In the genomic region with DNA sequence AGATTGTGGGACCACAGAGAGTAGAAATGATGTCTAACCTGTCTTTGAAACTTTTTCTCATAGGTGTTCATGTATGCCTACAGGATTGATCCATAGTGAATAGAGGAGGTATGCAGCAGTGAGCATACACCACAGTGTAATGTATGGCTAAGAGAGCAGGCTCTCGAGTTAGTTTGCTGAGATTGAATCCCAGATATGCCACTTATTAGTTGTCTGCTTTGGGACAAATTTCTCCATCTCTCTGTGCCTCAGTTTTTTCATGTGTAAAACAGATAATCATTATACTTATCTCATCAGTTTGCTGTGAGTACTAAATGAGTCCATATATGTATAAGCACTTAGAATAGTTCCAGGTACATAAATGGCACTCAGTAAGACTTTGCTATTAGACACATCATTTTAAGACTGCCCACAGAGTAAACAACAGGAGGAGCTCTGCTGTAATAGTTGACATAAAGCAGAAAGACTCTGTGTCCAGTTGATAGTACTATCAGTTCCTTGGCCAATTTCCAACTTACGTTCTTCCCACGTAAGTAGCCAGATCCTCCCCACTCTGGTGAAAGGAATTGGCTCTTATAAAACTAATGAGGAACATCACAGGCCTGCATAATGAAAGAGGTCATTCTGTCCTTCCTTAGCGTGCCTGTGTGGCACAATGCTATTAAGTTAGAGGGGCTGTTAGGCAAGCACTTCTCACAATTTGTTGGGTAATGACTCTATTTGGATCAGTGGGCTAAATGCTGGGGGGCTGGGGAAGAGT, we compare ENCODE assay signal across 21 cellular contexts. TPM values are rescaled to one million over a fixed set of nuclear protein-coding genes. Genes with fewer than 3 reads are reported as not detected.
DNase-seq lines count a peak whose midpoint lies in the region; ATAC-seq, FAIRE-seq and TF ChIP-seq lines count a peak whose summit lies in the region.
"Had no signal": no experiment of that assay in that cellular context is flagged by ENCODE, and none has a peak within 500 bp of the region (broad histone marks: within the 10 kb centered on the region; RNA-seq: fewer than 3 reads in every experiment).

No MANE protein-coding gene starts in this region.

- TF ChIP-seq CTCF in liver (IDR thresholded peaks at IDR 0.05; ENCODE audit: low read depth, low read length, missing input control) (no peak), HepG2 (CRISPR knock-in tag; IDR thresholded peaks at IDR 0.05) (no peak)

- no peak overlapping the region for H2AFZ ChIP-seq in HepG2 (ENCODE audit: low read length)

- no peak overlapping the region for H3K4me3 Mint-ChIP-seq in T-cell
- H3K4me3 Mint-ChIP-seq: CD4-positive, CD25-positive, alpha-beta regulatory T cell; HFFc6; nephron progenitor cell had no signal

- intact Hi-C loops in HepG2 (cut with micrococcal nuclease; ENCODE audit: unreplicated experiment): loop anchor here (10.0 kb wide), 1 partner anchor 191 kb away; no protein-coding TSS in a partner anchor

- no TSS peak for BruUV-seq in HepG2 (replicated peaks; lab: Mats Ljungman, UMichigan)

- H3K27ac ChIP-seq in liver (ENCODE audit: low read depth in 1 of 2, low read length in 2 of 2): no peak overlapping the region
- H3K27ac ChIP-seq in HepG2 (ENCODE audit: extremely low read length, insufficient read depth, low read length): no peak overlapping the region

- H3K4me1 ChIP-seq in liver (ENCODE audit: control insufficient read depth in 4 of 4, insufficient read depth in 4 of 4, low read length in 3 of 4): peaks cover 0 to 2% (median 0%) of the 10 kb centered on the region in 4 donors
- no peaks in the 10 kb centered on the region for H3K4me1 ChIP-seq in HepG2 (ENCODE audit: insufficient read depth, low read length)

- TF ChIP-seq RAD21 in liver (IDR thresholded peaks at IDR 0.05) (peak in 1 of 2 donors; percentile 25), HepG2 (CRISPR knock-in tag; IDR thresholded peaks at IDR 0.05) (no peak)

- peaks cover 10 to 13% of the 10 kb centered on the region in 2 donors for H3K27me3 Mint-ChIP-seq in T-cell
- H3K27me3 Mint-ChIP-seq: progenitor cell of endocrine pancreas had no signal

- TF ChIP-seq POLR2A in HepG2 (IDR thresholded peaks at IDR 0.05; ENCODE audit: insufficient read depth in 1 of 2, low read depth in 2 of 2, low read length in 2 of 2) (no peak), erythroblast (IDR thresholded peaks at IDR 0.05; ENCODE audit: low read length) (no peak)

- H3K9me3 ChIP-seq in liver (ENCODE audit: control insufficient read depth in 4 of 4, low read length in 3 of 4) (no peaks in the 10 kb centered on the region), HepG2 (ENCODE audit: low read length) (no peaks in the 10 kb centered on the region)

- no peaks in the 10 kb centered on the region for H4K20me1 ChIP-seq in HepG2 (ENCODE audit: insufficient read depth, low read length)

- POLR2A ChIA-PET in HepG2 (lab: Yijun Ruan, JAX) (no interaction called here), T-cell (lab: Charles Lee) (no interaction called here)

- no peaks in the 10 kb centered on the region for H3K36me3 Mint-ChIP-seq in T-cell
- H3K36me3 Mint-ChIP-seq: CD4-positive, CD25-positive, alpha-beta regulatory T cell had no signal

- no peaks in the 10 kb centered on the region for H3K79me2 ChIP-seq in HepG2 (ENCODE audit: insufficient read depth, low read length)

- H3K9ac ChIP-seq in liver (ENCODE audit: low read depth in 1 of 2, low read length in 2 of 2) (no peak overlapping the region), HepG2 (ENCODE audit: insufficient read depth, low read depth, low read length) (no peak overlapping the region)

- 34% methylated on average over 4 of the region's 4 CpGs for WGBS in liver
- WGBS in HepG2 (ENCODE audit: low lambda C conversion rate): 18% methylated on average over 4 of the region's 4 CpGs

- H3K27me3 ChIP-seq in liver (ENCODE audit: control insufficient read depth in 4 of 4, insufficient read depth in 4 of 4, low read length in 3 of 4) (no peaks in the 10 kb centered on the region), HepG2 (ENCODE audit: control insufficient read depth in 1 of 2, insufficient read depth in 2 of 2, low read length in 2 of 2) (no peaks in the 10 kb centered on the region)

- H3K9me3 Mint-ChIP-seq in T-cell: no peaks in the 10 kb centered on the region
- H3K9me3 Mint-ChIP-seq: CD4-positive, CD25-positive, alpha-beta regulatory T cell; HFFc6; nephron progenitor cell had no signal

- H3K4me2 ChIP-seq in HepG2 (ENCODE audit: low read depth, low read length): no peak overlapping the region

- DNase-seq in HepG2 (ENCODE audit: low spot score): no peak
- peak; percentile 15 to 21 for DNase-seq in erythroblast (lab: John Stamatoyannopoulos, UW)
- peak; percentile 49 for DNase-seq in left lobe of liver (ENCODE audit: low spot score)
- no peak for DNase-seq in ACHN
- no peak for DNase-seq in T-cell
- no peak for DNase-seq in effector CD4-positive, alpha-beta T cell
- DNase-seq: activated gamma-delta T cell treated with Interleukin-2 at 50 U/mL for 16 hours; amygdala; CD4-positive, CD25-positive, alpha-beta regulatory T cell; cerebellar nuclear complex; effector memory CD4-positive, alpha-beta T cell; HFFc6; hippocampal formation; KBM-7; NCI-H1694; NCI-H446 treated with DMSO at 0.1 percent for 48 hours; nephron progenitor cell had no signal

- TF ChIP-seq EP300 in HepG2 (IDR thresholded peaks at IDR 0.05; ENCODE audit: low read depth in 2 of 2, low read length in 2 of 2): no peak
- TF ChIP-seq EP300 in HepG2 (CRISPR knock-in tag; IDR thresholded peaks at IDR 0.05; ENCODE audit: borderline replicate concordance): no peak

- no peaks in the 10 kb centered on the region for H3K36me3 ChIP-seq in liver (ENCODE audit: control insufficient read depth in 4 of 4, insufficient read depth in 3 of 4, low read depth in 1 of 4, low read length in 3 of 4)
- H3K36me3 ChIP-seq in HepG2 (replicated peaks in 1 of 2; ENCODE audit: control insufficient read depth in 1 of 2, insufficient read depth in 2 of 2, low read length in 2 of 2): no peaks in the 10 kb centered on the region

- no peak overlapping the region for H3K27ac Mint-ChIP-seq in T-cell
- H3K27ac Mint-ChIP-seq: CD4-positive, CD25-positive, alpha-beta regulatory T cell; HFFc6; nephron progenitor cell; progenitor cell of endocrine pancreas had no signal

- H3K4me1 Mint-ChIP-seq in T-cell: no peaks in the 10 kb centered on the region
- H3K4me1 Mint-ChIP-seq: CD4-positive, CD25-positive, alpha-beta regulatory T cell; nephron progenitor cell had no signal

- in situ Hi-C loops in HepG2 (cut with HindIII; ENCODE audit: extremely low pct_ligation_motif_present, low pct_unique_long_range_greater_than_20kb): loop anchor here (25.0 kb wide), 1 partner anchor 1683 kb away; a partner anchor contains a TSS
- in situ Hi-C loops in ACHN (cut with HindIII; ENCODE audit: low pct_ligation_motif_present, low pct_unique_long_range_greater_than_20kb, low sequenced_read_pairs): no loop called here

- FAIRE-seq in HepG2 (lab: Jason Lieb, UNC): no peak
- FAIRE-seq: keratinocyte had no signal

- H3K4me3 ChIP-seq in liver (ENCODE audit: low read depth in 1 of 3, low read length in 3 of 3) (no peak overlapping the region), HepG2 (replicated peaks in 1 of 3; ENCODE audit: insufficient read depth in 1 of 3, low read depth in 2 of 3, low read length in 3 of 3) (no peak overlapping the region)

- no peak for ATAC-seq in HepG2
- peak; percentile 86 for ATAC-seq in left lobe of liver
- no peak for ATAC-seq in T-cell (replicated peaks in 1 of 4)
- ATAC-seq in activated CD4-positive, CD25-positive, alpha-beta regulatory T cell treated with anti-CD3 and anti-CD28 coated beads, Interleukin-2, amount 50 U/mL, for 24 hours: no peak

- CTCF ChIA-PET in HepG2 (lab: Yijun Ruan, JAX; ENCODE audit: low intra/inter-chr PET ratio, low total read pairs) (no interaction called here), T-cell (lab: Charles Lee) (no interaction called here)

TF ChIP-seq in liver, 16 proteins besides CTCF, POLR2A, EP300 and RAD21 (continues in another document):
- TF ChIP-seq YY1 (IDR thresholded peaks at IDR 0.05): no peak
- peak; percentile 38 to 39 for TF ChIP-seq RXRA (IDR thresholded peaks at IDR 0.05)
- TF ChIP-seq JUND (IDR thresholded peaks at IDR 0.05): peak; percentile 15 to 27
- peak; percentile 23 for TF ChIP-seq FOXA1 (IDR thresholded peaks at IDR 0.05)
- TF ChIP-seq SP1 (IDR thresholded peaks at IDR 0.05): peak; percentile 67

TF ChIP-seq in HepG2, 621 proteins besides CTCF, POLR2A, EP300 and RAD21 (continues in another document):
- TF ChIP-seq NFKBIZ (CRISPR knock-in tag; IDR thresholded peaks at IDR 0.05) (no peak), JARID2 (CRISPR knock-in tag; IDR thresholded peaks at IDR 0.05; ENCODE audit: insufficient replicate concordance) (no peak), ZNF224 (CRISPR knock-in tag; IDR thresholded peaks at IDR 0.05) (no peak), ZNF737 (CRISPR knock-in tag; IDR thresholded peaks at IDR 0.05; ENCODE audit: borderline replicate concordance) (no peak)

RNA-seq across cellular contexts. Expression of a gene that starts 20.7 kb away (rescaled TPM):
- total RNA-seq in liver (1 to 10 TPM; 1.1 to 1.4 TPM), HepG2 (2016; rRNA removed; fragmentation: Illumina TruSeq; extraction: Trizol) (0.02 TPM in 1 of 2 replicates, not detected in the other), left lobe of liver (1.4 TPM), T-cell (under 1 TPM in 3 of 5 donors, not detected in 2; 0.09 to 0.35 (median 0.30) TPM)
- polyA plus RNA-seq in liver (under 1 TPM; 0.27 to 0.56 TPM), HepG2 (2011; rRNA removed) (0.03 and 0.08 TPM in 2 replicates)
- total RNA-seq in HepG2 (2016; cell fraction: cytosol; rRNA removed; fragmentation: Illumina TruSeq; extraction: Trizol; ENCODE audit: low read depth): 0.51 TPM in 1 of 2 replicates, not detected in the other
- 0.06 TPM in 1 of 2 replicates, not detected in the other for total RNA-seq in HepG2 (2016; cell fraction: insoluble cytoplasmic fraction; rRNA removed; fragmentation: Illumina TruSeq; extraction: Trizol)
- total RNA-seq in HepG2 (2016; cell fraction: membrane; rRNA removed; fragmentation: Illumina TruSeq; extraction: Trizol): not detected in 2 replicates
- 0.09 TPM in 1 of 2 replicates, not detected in the other for total RNA-seq in HepG2 (2016; cell fraction: nucleus; rRNA removed; fragmentation: Illumina TruSeq; extraction: Trizol)
- polyA plus RNA-seq in HepG2 (2011; cell fraction: cytosol; rRNA removed): under 0.01 TPM in 1 of 2 replicates, not detected in the other
- 0.07 TPM in 1 of 2 replicates, not detected in the other for polyA plus RNA-seq in HepG2 (2011; cell fraction: nucleus; rRNA removed)
- polyA plus RNA-seq in HepG2 (2012): 0.01 TPM in 1 of 2 replicates, not detected in the other
- not detected in 2 replicates for polyA plus RNA-seq in HepG2 (2016; cell fraction: cytosol; fragmentation: Illumina TruSeq; extraction: Trizol; ENCODE audit: low read depth)
- not detected in 2 replicates for polyA plus RNA-seq in HepG2 (2016; cell fraction: insoluble cytoplasmic fraction; fragmentation: Illumina TruSeq; extraction: Trizol; ENCODE audit: low read depth)
- not detected in 2 replicates for polyA plus RNA-seq in HepG2 (2016; cell fraction: membrane; fragmentation: Illumina TruSeq; extraction: Trizol; ENCODE audit: low read depth)
- polyA plus RNA-seq in HepG2 (2016; cell fraction: nucleus; fragmentation: Illumina TruSeq; extraction: Trizol; ENCODE audit: insufficient read depth, low read depth): 0.04 TPM in 1 of 2 replicates, not detected in the other
- polyA minus RNA-seq in HepG2 (2011; rRNA and poly(A)+ RNA removed; ENCODE audit: low replicate concordance): not detected in 2 replicates
- not detected in 2 replicates for polyA minus RNA-seq in HepG2 (2011; cell fraction: cytosol; rRNA and poly(A)+ RNA removed)
- polyA minus RNA-seq in HepG2 (2011; cell fraction: nucleus; rRNA and poly(A)+ RNA removed): under 0.01 TPM in 1 of 2 replicates, not detected in the other
- polyA plus RNA-seq: CD4-positive, CD25-positive, alpha-beta regulatory T cell had no signal

Comparison
In these comparisons a context has a peak if more than half of its experiments do, and no peak if none do; other contexts are left out.
1. DNase-seq: peak in erythroblast (2 of 2) and left lobe of liver (single experiment); none in HepG2 (single experiment), ACHN (single experiment), T-cell (0 of 34) and effector CD4-positive, alpha-beta T cell (single experiment).